In the genomic region with DNA sequence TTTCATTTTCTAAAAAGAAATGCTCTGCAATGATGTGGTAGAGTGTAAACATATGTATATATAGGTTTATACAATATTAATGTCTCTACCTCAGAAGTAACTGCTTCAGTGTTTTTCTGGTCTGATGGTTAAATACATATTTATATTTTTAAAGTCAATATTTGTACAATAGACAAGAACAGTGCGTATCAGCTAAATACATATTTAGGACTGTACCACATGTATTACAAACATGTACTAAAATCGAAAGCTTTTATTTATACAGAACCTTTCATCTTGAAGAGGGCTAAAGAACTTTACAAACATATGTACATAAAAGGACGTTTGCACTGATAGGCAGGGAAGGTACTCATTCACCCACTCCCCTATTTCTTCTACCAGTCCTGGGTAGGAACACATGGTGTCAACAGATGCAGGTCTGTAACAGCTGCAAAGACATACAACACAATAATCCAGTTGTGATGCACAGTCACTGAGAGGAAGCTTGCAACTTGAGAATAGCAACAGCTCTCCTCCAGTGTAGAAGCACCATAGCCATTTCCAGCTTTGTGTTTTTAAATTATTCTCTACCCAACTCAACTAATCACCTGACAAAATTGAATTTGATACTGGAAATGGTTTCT, we compare ENCODE assay signal across 1 cellular context.
TF ChIP-seq lines count a peak whose summit lies in the region.

No MANE protein-coding gene starts in this region.

TF ChIP-seq in GM23338, 12 proteins besides CTCF, POLR2A, EP300 and RAD21 (continued from another document):
- TF ChIP-seq, protein P1, sequence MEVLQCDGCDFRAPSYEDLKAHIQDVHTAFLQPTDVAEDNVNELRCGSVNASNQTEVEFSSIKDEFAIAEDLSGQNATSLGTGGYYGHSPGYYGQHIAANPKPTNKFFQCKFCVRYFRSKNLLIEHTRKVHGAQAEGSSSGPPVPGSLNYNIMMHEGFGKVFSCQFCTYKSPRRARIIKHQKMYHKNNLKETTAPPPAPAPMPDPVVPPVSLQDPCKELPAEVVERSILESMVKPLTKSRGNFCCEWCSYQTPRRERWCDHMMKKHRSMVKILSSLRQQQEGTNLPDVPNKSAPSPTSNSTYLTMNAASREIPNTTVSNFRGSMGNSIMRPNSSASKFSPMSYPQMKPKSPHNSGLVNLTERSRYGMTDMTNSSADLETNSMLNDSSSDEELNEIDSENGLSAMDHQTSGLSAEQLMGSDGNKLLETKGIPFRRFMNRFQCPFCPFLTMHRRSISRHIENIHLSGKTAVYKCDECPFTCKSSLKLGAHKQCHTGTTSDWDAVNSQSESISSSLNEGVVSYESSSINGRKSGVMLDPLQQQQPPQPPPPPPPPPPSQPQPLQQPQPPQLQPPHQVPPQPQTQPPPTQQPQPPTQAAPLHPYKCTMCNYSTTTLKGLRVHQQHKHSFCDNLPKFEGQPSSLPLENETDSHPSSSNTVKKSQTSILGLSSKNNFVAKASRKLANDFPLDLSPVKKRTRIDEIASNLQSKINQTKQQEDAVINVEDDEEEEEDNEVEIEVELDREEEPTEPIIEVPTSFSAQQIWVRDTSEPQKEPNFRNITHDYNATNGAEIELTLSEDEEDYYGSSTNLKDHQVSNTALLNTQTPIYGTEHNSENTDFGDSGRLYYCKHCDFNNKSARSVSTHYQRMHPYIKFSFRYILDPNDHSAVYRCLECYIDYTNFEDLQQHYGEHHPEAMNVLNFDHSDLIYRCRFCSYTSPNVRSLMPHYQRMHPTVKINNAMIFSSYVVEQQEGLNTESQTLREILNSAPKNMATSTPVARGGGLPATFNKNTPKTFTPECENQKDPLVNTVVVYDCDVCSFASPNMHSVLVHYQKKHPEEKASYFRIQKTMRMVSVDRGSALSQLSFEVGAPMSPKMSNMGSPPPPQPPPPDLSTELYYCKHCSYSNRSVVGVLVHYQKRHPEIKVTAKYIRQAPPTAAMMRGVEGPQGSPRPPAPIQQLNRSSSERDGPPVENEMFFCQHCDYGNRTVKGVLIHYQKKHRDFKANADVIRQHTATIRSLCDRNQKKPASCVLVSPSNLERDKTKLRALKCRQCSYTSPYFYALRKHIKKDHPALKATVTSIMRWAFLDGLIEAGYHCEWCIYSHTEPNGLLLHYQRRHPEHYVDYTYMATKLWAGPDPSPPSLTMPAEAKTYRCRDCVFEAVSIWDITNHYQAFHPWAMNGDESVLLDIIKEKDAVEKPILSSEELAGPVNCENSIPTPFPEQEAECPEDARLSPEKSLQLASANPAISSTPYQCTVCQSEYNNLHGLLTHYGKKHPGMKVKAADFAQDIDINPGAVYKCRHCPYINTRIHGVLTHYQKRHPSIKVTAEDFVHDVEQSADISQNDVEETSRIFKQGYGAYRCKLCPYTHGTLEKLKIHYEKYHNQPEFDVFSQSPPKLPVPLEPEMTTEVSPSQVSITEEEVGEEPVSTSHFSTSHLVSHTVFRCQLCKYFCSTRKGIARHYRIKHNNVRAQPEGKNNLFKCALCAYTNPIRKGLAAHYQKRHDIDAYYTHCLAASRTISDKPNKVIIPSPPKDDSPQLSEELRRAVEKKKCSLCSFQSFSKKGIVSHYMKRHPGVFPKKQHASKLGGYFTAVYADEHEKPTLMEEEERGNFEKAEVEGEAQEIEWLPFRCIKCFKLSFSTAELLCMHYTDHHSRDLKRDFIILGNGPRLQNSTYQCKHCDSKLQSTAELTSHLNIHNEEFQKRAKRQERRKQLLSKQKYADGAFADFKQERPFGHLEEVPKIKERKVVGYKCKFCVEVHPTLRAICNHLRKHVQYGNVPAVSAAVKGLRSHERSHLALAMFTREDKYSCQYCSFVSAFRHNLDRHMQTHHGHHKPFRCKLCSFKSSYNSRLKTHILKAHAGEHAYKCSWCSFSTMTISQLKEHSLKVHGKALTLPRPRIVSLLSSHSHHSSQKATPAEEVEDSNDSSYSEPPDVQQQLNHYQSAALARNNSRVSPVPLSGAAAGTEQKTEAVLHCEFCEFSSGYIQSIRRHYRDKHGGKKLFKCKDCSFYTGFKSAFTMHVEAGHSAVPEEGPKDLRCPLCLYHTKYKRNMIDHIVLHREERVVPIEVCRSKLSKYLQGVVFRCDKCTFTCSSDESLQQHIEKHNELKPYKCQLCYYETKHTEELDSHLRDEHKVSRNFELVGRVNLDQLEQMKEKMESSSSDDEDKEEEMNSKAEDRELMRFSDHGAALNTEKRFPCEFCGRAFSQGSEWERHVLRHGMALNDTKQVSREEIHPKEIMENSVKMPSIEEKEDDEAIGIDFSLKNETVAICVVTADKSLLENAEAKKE (CRISPR knock-in tag; IDR thresholded peaks at IDR 0.05) = no peak
- TF ChIP-seq EZH2phosphoT487 (IDR thresholded peaks at IDR 0.05; ENCODE audit: unreplicated experiment) (no peak), NANOG (IDR thresholded peaks at IDR 0.05; ENCODE audit: borderline replicate concordance) (no peak), ZNF331 (CRISPR knock-in tag; IDR thresholded peaks at IDR 0.05; ENCODE audit: low read depth) (no peak), CREB1 (CRISPR knock-in tag; IDR thresholded peaks at IDR 0.05; ENCODE audit: low read depth) (no peak)
